8 cellular contexts compared by ENCODE assay signal in the genomic region with DNA sequence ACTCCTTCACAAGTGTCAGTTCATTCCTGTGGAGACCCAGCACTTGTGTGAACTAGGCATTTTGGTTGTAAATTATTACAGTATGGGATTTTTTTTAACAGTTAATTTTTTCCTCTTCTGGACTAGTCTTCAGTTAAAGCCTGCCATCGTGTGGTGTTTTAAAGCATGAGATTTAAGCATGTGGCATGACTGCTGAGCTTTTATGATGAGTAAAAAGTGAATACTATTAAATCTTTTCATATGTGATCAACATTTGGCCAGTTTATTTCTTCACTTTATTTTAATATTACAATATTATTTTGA. TPM values are rescaled to one million over a fixed set of nuclear protein-coding genes. Genes with fewer than 3 reads are reported as not detected.
A peak's percentile ranks its signal among the peaks of the same experiment; 100 is the strongest.
DNase-seq lines count a peak whose midpoint lies in the region; ATAC-seq, FAIRE-seq and TF ChIP-seq lines count a peak whose summit lies in the region.

No MANE protein-coding gene starts in this region.

- peak; percentile 46 for TF ChIP-seq CTCF in D721Med (IDR thresholded peaks at IDR 0.05; ENCODE audit: insufficient read depth, missing control alignments)
- no peak for TF ChIP-seq CTCF in lower leg skin (IDR thresholded peaks at IDR 0.05)
- TF ChIP-seq CTCF in coronary artery (IDR thresholded peaks at IDR 0.05) = no peak

- 17 to 24% methylated on average over 1 of the region's 1 CpG for WGBS in lower leg skin, 2 donors

- H3K9ac ChIP-seq in SK-N-MC (ENCODE audit: insufficient read length) = no peak overlapping the region

- H3K4me3 ChIP-seq in SK-N-MC = no peak overlapping the region
- H3K4me3 ChIP-seq in lower leg skin (ENCODE audit: low read depth, poor library complexity, severe bottlenecking) = no peak overlapping the region
- H3K4me3 ChIP-seq in coronary artery = no peak overlapping the region

- peak; percentile 42 for ATAC-seq in GM21576 (IDR thresholded peaks at IDR 0.05; ENCODE audit: unreplicated experiment)

- FAIRE-seq in D721Med (lab: Jason Lieb, UNC) = no peak

- DNase-seq in D721Med (ENCODE audit: insufficient read length, low spot score) = no peak
- no peak for DNase-seq in SK-N-MC (ENCODE audit: low read depth, low spot score)
- peak; percentile 64 for DNase-seq in iris pigment epithelial cell (ENCODE audit: low read depth)
- DNase-seq in lower leg skin (ENCODE audit: low spot score in 2 of 2) = no peak
- no peak for DNase-seq in coronary artery (ENCODE audit: low spot score)
- no peak for DNase-seq in middle frontal gyrus (ENCODE audit: extremely low spot score, low spot score)
- DNase-seq in NCI-H510A (lab: John Stamatoyannopoulos, UW) = no peak

- peaks cover 35% of the 10 kb centered on the region for H3K36me3 ChIP-seq in SK-N-MC (ENCODE audit: insufficient read depth, low read length)

- H3K27ac ChIP-seq in SK-N-MC (peak overlapping the region; percentile 81), coronary artery (no peak overlapping the region)

- no peak for TF ChIP-seq POLR2A in lower leg skin (IDR thresholded peaks at IDR 0.05)

- H3K9me3 ChIP-seq in SK-N-MC (ENCODE audit: low read depth, low read length) = no peaks in the 10 kb centered on the region

- intact Hi-C loops in lower leg skin (cut with DNase I; ENCODE audit: low total_unique reads) = no loop called here

RNA-seq across cellular contexts. Expression of gene LMNB1, which starts 25.0 kb away (rescaled TPM):
- 10 to 100 TPM in 2 of 4 donors, 1 to 10 TPM in 2; 9.2 to 20.7 (median 9.9) TPM for total RNA-seq in lower leg skin
